Comparison of ENCODE assay signal across 8 cellular contexts in the genomic region with DNA sequence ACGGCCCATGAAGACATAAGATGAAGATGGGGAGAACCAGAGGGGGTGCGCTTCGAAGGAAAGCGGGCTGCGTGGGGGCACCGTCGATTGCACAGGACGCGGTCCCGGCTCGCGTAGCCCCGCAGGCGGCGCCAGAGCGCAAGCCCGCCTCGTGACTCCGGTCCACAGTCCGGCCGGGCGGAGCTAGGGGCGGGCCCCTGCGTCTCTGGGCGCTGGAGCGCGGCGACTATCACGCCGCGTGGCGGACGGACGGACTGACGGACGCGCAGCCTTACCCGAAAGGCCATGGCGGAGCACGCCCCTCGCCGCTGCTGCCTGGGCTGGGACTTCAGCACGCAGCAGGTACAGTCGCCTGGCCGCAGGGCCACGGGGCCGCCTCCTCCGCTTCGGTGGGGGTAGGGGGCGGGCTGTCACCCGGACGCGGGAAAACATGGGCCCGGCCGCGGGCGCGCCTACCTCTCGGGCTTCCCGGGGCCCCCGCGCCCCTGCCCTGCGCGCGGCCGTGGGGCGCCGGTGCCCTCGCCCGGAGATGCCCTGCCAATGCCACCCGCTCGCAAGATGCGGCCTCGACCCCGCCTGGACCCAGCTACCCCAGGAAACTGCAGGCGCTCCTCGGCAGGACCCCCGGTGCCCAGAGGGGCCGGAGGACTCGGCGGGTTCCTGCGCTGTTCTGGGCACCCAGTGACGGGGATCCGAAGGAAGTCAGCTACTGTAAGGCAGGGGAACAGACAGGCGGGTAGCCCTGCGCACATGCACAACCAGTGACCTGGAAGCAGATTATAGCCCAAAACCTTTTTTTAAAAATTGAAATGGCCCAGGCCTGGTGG. TPM values are rescaled to one million over a fixed set of nuclear protein-coding genes. Genes with fewer than 3 reads are reported as not detected.
A peak's percentile ranks its signal among the peaks of the same experiment; 100 is the strongest.
DNase-seq lines count a peak whose midpoint lies in the region; ATAC-seq, FAIRE-seq and TF ChIP-seq lines count a peak whose summit lies in the region.

XYLB (plus strand) TSS at position 202 of the 827 bp plus-strand sequence; CDS start at position 286, 84 bp downstream.

- H3K4me3 ChIP-seq in RWPE2 (ENCODE audit: severe bottlenecking) (peak within 1 kb of the TSS; percentile 53), neutrophil (ENCODE audit: low read depth in 1 of 2, low read length in 1 of 2) (peak within 1 kb of the TSS; percentile 74)

- TF ChIP-seq CTCF in RWPE2 (IDR thresholded peaks at IDR 0.05; ENCODE audit: poor library complexity, severe bottlenecking) (peak; percentile 92), neutrophil (IDR thresholded peaks at IDR 0.05) (peak; percentile 81)

- FAIRE-seq in HTR-8/SVneo (lab: Jason Lieb, UNC) (peak; percentile 86), frontal cortex (lab: Jason Lieb, UNC) (no peak)

- peak; percentile 19 for DNase-seq in DMS79 (lab: John Stamatoyannopoulos, UW)
- peak; percentile 83 for DNase-seq in HTR-8/SVneo (ENCODE audit: insufficient read length, low spot score)
- DNase-seq in RWPE2 (ENCODE audit: low spot score), result peak; percentile 83
- DNase-seq in activated effector memory CD4-positive, alpha-beta T cell treated with anti-CD3 and anti-CD28 coated beads, Interleukin-2, amount 50 U/mL, for 16 hours, result peak; percentile 92
- peak; percentile 85 to 86 for DNase-seq in frontal cortex (ENCODE audit: low spot score in 2 of 2)
- DNase-seq in substantia nigra (lab: John Stamatoyannopoulos, UW), result peak in 47 of 49 donors; percentile 21 to 88 (median 70)

- H3K27ac ChIP-seq in RWPE2 (ENCODE audit: poor library complexity, severe bottlenecking), result no peak within 1 kb of the TSS
- peak within 1 kb of the TSS; percentile 42 for H3K27ac ChIP-seq in neutrophil
- H3K27ac ChIP-seq in substantia nigra (ENCODE audit: low read depth, low read length, poor library complexity, severe bottlenecking), result peak within 1 kb of the TSS; percentile 13

- no peaks in the 10 kb centered on the region for H3K9me3 ChIP-seq in RWPE2 (ENCODE audit: severe bottlenecking)
- no peaks in the 10 kb centered on the region for H3K9me3 ChIP-seq in neutrophil

- no peaks in the 10 kb centered on the region for H3K27me3 ChIP-seq in RWPE2 (ENCODE audit: insufficient read depth, poor library complexity, severe bottlenecking)
- H3K27me3 ChIP-seq in neutrophil, result no peaks in the 10 kb centered on the region

- ATAC-seq in GM21390 (IDR thresholded peaks at IDR 0.05; ENCODE audit: unreplicated experiment), result peak; percentile 97
- peak; percentile 94 for ATAC-seq in RWPE2 (ENCODE audit: low read depth)

- H3K4me1 ChIP-seq in RWPE2 (ENCODE audit: insufficient read depth, poor library complexity, severe bottlenecking) (no peaks in the 10 kb centered on the region), neutrophil (ENCODE audit: control insufficient read depth in 1 of 2, insufficient read depth in 1 of 2, low read depth in 1 of 2, low read length in 1 of 2) (peaks cover 19 to 21% of the 10 kb centered on the region in 2 experiments)

- H3K36me3 ChIP-seq in RWPE2 (ENCODE audit: low read depth) (0 out of 2 replicates have a peak, but pooled peaks cover 2% of the 10 kb centered on the region), neutrophil (no peaks in the 10 kb centered on the region)

RNA-seq across cellular contexts. Expression of gene XYLB, which starts in this region (rescaled TPM):
- total RNA-seq in frontal cortex, result 4.1 TPM

Comparison
In these comparisons a context has a peak if more than half of its experiments do, and no peak if none do; other contexts are left out.
1. DNase-seq: peak in every context shown above with its lines; median percentile 92 in activated effector memory CD4-positive, alpha-beta T cell treated with anti-CD3 and anti-CD28 coated beads, Interleukin-2, amount 50 U/mL, for 16 hours; 86 in frontal cortex; 83 in HTR-8/SVneo; 83 in RWPE2; 70 in substantia nigra; 19 in DMS79.